ENCODE assay signal across 1 cellular context in the genomic region with DNA sequence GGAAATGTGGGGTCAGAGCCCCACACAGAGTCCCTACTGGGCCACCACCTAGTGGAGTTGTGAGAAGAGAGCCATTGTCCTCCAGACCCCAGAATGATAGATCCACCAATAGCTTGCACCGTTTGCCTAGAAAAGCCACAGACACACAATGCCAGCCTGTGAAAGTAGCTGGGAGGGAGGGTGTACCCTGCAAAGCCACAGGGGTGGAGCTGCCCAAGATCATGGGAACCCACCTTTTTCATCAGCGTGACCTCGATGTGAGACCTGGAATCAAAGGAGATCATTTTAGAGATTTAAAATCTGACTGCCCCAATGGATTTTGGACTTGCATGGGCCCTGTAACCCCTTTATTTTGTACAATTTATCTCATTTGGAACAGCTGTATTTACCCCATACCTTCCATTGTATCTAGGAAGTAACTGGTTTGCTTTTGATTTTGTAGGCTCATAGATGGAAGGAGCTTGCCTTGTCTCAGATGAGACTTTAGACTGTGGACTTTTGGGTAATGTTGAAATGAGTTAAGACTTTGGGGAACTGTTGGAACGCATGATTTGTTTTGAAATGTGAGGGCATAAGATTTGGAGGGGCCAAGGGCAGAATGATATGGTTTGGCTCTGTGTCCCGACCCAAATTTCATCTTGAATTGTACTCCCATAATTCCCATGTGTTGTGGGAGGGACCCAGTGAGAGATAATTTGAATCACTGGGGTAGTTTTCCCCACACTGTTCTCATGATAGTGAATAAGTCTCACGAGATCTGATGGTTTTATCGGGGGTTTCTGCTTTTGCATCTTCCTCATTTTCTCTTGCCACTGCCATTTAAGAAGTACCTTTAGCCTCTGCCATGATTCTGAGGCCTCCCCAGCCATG.
TF ChIP-seq lines count a peak whose summit lies in the region.

No MANE protein-coding gene starts in this region.

TF ChIP-seq in GM23338, 12 proteins besides CTCF, POLR2A, EP300 and RAD21:
- TF ChIP-seq JUNB (IDR thresholded peaks at IDR 0.05; ENCODE audit: unreplicated experiment) (no peak), CREB1 (CRISPR knock-in tag; IDR thresholded peaks at IDR 0.05; ENCODE audit: low read depth) (no peak), STAT1 (IDR thresholded peaks at IDR 0.05; ENCODE audit: unreplicated experiment) (no peak), POLR2AphosphoS5 (IDR thresholded peaks at IDR 0.05; ENCODE audit: low read depth) (no peak), EZH2 (IDR thresholded peaks at IDR 0.05; ENCODE audit: low read depth, unreplicated experiment) (no peak), NANOG (IDR thresholded peaks at IDR 0.05; ENCODE audit: borderline replicate concordance) (no peak), ZNF331 (CRISPR knock-in tag; IDR thresholded peaks at IDR 0.05; ENCODE audit: low read depth) (no peak), EZH2phosphoT487 (IDR thresholded peaks at IDR 0.05; ENCODE audit: unreplicated experiment) (no peak), ZNF114 (CRISPR knock-in tag; IDR thresholded peaks at IDR 0.05) (no peak)
- TF ChIP-seq, protein P1, sequence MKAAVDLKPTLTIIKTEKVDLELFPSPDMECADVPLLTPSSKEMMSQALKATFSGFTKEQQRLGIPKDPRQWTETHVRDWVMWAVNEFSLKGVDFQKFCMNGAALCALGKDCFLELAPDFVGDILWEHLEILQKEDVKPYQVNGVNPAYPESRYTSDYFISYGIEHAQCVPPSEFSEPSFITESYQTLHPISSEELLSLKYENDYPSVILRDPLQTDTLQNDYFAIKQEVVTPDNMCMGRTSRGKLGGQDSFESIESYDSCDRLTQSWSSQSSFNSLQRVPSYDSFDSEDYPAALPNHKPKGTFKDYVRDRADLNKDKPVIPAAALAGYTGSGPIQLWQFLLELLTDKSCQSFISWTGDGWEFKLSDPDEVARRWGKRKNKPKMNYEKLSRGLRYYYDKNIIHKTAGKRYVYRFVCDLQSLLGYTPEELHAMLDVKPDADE (IDR thresholded peaks at IDR 0.05): no peak
- TF ChIP-seq, protein P2, sequence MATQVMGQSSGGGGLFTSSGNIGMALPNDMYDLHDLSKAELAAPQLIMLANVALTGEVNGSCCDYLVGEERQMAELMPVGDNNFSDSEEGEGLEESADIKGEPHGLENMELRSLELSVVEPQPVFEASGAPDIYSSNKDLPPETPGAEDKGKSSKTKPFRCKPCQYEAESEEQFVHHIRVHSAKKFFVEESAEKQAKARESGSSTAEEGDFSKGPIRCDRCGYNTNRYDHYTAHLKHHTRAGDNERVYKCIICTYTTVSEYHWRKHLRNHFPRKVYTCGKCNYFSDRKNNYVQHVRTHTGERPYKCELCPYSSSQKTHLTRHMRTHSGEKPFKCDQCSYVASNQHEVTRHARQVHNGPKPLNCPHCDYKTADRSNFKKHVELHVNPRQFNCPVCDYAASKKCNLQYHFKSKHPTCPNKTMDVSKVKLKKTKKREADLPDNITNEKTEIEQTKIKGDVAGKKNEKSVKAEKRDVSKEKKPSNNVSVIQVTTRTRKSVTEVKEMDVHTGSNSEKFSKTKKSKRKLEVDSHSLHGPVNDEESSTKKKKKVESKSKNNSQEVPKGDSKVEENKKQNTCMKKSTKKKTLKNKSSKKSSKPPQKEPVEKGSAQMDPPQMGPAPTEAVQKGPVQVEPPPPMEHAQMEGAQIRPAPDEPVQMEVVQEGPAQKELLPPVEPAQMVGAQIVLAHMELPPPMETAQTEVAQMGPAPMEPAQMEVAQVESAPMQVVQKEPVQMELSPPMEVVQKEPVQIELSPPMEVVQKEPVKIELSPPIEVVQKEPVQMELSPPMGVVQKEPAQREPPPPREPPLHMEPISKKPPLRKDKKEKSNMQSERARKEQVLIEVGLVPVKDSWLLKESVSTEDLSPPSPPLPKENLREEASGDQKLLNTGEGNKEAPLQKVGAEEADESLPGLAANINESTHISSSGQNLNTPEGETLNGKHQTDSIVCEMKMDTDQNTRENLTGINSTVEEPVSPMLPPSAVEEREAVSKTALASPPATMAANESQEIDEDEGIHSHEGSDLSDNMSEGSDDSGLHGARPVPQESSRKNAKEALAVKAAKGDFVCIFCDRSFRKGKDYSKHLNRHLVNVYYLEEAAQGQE (IDR thresholded peaks at IDR 0.05; ENCODE audit: unreplicated experiment): no peak
- TF ChIP-seq, protein P3, sequence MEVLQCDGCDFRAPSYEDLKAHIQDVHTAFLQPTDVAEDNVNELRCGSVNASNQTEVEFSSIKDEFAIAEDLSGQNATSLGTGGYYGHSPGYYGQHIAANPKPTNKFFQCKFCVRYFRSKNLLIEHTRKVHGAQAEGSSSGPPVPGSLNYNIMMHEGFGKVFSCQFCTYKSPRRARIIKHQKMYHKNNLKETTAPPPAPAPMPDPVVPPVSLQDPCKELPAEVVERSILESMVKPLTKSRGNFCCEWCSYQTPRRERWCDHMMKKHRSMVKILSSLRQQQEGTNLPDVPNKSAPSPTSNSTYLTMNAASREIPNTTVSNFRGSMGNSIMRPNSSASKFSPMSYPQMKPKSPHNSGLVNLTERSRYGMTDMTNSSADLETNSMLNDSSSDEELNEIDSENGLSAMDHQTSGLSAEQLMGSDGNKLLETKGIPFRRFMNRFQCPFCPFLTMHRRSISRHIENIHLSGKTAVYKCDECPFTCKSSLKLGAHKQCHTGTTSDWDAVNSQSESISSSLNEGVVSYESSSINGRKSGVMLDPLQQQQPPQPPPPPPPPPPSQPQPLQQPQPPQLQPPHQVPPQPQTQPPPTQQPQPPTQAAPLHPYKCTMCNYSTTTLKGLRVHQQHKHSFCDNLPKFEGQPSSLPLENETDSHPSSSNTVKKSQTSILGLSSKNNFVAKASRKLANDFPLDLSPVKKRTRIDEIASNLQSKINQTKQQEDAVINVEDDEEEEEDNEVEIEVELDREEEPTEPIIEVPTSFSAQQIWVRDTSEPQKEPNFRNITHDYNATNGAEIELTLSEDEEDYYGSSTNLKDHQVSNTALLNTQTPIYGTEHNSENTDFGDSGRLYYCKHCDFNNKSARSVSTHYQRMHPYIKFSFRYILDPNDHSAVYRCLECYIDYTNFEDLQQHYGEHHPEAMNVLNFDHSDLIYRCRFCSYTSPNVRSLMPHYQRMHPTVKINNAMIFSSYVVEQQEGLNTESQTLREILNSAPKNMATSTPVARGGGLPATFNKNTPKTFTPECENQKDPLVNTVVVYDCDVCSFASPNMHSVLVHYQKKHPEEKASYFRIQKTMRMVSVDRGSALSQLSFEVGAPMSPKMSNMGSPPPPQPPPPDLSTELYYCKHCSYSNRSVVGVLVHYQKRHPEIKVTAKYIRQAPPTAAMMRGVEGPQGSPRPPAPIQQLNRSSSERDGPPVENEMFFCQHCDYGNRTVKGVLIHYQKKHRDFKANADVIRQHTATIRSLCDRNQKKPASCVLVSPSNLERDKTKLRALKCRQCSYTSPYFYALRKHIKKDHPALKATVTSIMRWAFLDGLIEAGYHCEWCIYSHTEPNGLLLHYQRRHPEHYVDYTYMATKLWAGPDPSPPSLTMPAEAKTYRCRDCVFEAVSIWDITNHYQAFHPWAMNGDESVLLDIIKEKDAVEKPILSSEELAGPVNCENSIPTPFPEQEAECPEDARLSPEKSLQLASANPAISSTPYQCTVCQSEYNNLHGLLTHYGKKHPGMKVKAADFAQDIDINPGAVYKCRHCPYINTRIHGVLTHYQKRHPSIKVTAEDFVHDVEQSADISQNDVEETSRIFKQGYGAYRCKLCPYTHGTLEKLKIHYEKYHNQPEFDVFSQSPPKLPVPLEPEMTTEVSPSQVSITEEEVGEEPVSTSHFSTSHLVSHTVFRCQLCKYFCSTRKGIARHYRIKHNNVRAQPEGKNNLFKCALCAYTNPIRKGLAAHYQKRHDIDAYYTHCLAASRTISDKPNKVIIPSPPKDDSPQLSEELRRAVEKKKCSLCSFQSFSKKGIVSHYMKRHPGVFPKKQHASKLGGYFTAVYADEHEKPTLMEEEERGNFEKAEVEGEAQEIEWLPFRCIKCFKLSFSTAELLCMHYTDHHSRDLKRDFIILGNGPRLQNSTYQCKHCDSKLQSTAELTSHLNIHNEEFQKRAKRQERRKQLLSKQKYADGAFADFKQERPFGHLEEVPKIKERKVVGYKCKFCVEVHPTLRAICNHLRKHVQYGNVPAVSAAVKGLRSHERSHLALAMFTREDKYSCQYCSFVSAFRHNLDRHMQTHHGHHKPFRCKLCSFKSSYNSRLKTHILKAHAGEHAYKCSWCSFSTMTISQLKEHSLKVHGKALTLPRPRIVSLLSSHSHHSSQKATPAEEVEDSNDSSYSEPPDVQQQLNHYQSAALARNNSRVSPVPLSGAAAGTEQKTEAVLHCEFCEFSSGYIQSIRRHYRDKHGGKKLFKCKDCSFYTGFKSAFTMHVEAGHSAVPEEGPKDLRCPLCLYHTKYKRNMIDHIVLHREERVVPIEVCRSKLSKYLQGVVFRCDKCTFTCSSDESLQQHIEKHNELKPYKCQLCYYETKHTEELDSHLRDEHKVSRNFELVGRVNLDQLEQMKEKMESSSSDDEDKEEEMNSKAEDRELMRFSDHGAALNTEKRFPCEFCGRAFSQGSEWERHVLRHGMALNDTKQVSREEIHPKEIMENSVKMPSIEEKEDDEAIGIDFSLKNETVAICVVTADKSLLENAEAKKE (CRISPR knock-in tag; IDR thresholded peaks at IDR 0.05): no peak
